Comparison of ENCODE assay signal across 8 cellular contexts in genomic region chr5:134125195-134126015, GRCh38. TPM values are rescaled to one million over a fixed set of nuclear protein-coding genes. Genes with fewer than 3 reads are reported as not detected.
DNase-seq lines count a peak whose midpoint lies in the region; ATAC-seq, FAIRE-seq and TF ChIP-seq lines count a peak whose summit lies in the region.

No MANE protein-coding gene starts in this region.

- RAD21 ChIA-PET in HCT116 (lab: Charles Lee; ENCODE audit: low non-redundant PET in 1 of 2, low total read pairs in 2 of 2, uncharacterized antibody in 2 of 2, unreplicated experiment in 2 of 2): interaction anchor here in 1 of 2 experiments (0.6 kb wide), 1 partner anchor 99 kb away, joined by 3 read pairs; no protein-coding TSS in a partner anchor

- POLR2A ChIA-PET in HCT116 (lab: Charles Lee): interaction anchor here (1.0 kb wide), 1 partner anchor 8 kb away, joined by 3 read pairs; no protein-coding TSS in a partner anchor
- POLR2A ChIA-PET in activated naive CD8-positive, alpha-beta T cell treated with anti-CD3 and anti-CD28 coated beads, Interleukin-2, amount 10 ng/mL, durations not matched to agents 7 days and 5 days (lab: Charles Lee): interaction anchor here (0.5 to 10.9 kb wide), 10 partner anchors 9 to 95 kb away, joined by 3 to 174 read pairs (median 4); partner anchors contain the start of gene TCF7

- CTCF ChIA-PET in HCT116 (lab: Charles Lee): interaction anchor here (1.0 to 1.8 kb wide), 4 partner anchors 9 to 86 kb away, joined by 3 to 8 read pairs (median 4); no protein-coding TSS in a partner anchor

- H3K36me3 Mint-ChIP-seq in activated naive CD8-positive, alpha-beta T cell treated with anti-CD3 and anti-CD28 coated beads, Interleukin-2, amount 10 ng/mL, durations not matched to agents 7 days and 5 days: peaks cover 23% of the 10 kb centered on the region

- H3K4me3 ChIP-seq in HCT116 (replicated peaks in 1 of 2; ENCODE audit: low read depth in 1 of 2, low read length in 2 of 2) (0 out of 4 replicates have a peak overlapping the region, but pooled peaks of 1 of the 2 experiments have one; percentile 1), heart right ventricle (no peak overlapping the region), stomach (no peak overlapping the region)

- WGBS in heart right ventricle, 2 donors: 20 to 36% methylated on average over 12 of the region's 12 CpGs
- WGBS in stomach, 5 donors: 19 to 33% (median 25%) methylated on average over 10 to 12 of the region's 12 CpGs

- FAIRE-seq in urothelium cell line (lab: Jason Lieb, UNC): no peak

- H3K27ac Mint-ChIP-seq in activated naive CD8-positive, alpha-beta T cell treated with anti-CD3 and anti-CD28 coated beads, Interleukin-2, amount 10 ng/mL, durations not matched to agents 7 days and 5 days: peak overlapping the region; percentile 74

- ATAC-seq in HCT116 (peak; percentile 84), heart right ventricle (peak; percentile 17 to 66 (median 50)), HG03159 (IDR thresholded peaks at IDR 0.05; ENCODE audit: unreplicated experiment) (no peak)
- ATAC-seq in activated naive CD8-positive, alpha-beta T cell treated with anti-CD3 and anti-CD28 coated beads, Interleukin-2, amount 10 ng/mL, durations not matched to agents 7 days and 5 days (ENCODE audit: low read depth): no peak

- no peaks in the 10 kb centered on the region for H3K9me3 ChIP-seq in HCT116 (ENCODE audit: control insufficient read depth in 1 of 2, insufficient read depth in 1 of 2, low read depth in 1 of 2, low read length in 2 of 2)
- H3K9me3 ChIP-seq in heart right ventricle: no peaks in the 10 kb centered on the region
- H3K9me3 ChIP-seq in stomach: no peaks in the 10 kb centered on the region

- no peaks in the 10 kb centered on the region for H3K9me3 Mint-ChIP-seq in activated naive CD8-positive, alpha-beta T cell treated with anti-CD3 and anti-CD28 coated beads, Interleukin-2, amount 10 ng/mL, durations not matched to agents 7 days and 5 days

- H3K9me2 ChIP-seq in HCT116 (ENCODE audit: insufficient read depth): no peaks in the 10 kb centered on the region

- BruUV-seq in HCT116 (replicated peaks; lab: Mats Ljungman, UMichigan): no TSS peak

- H3K27ac ChIP-seq in HCT116 (ENCODE audit: low read depth, low read length) (peak overlapping the region; percentile 41), heart right ventricle (peak overlapping the region in 9 of 10 donors; percentile 20 to 80 (median 66)), stomach (peak overlapping the region in 4 of 5 donors; percentile 18 to 72 (median 66))

- H3K9ac ChIP-seq in HCT116 (ENCODE audit: low read length): peak overlapping the region; percentile 41

- no peak for TF ChIP-seq CTCF in HCT116 (IDR thresholded peaks at IDR 0.05 in 2 of 3, conservative IDR thresholded peaks at IDR 0.05 in 1 of 3; ENCODE audit: borderline replicate concordance in 1 of 3, insufficient read depth in 1 of 3, low read depth in 2 of 3, low read length in 2 of 3)
- TF ChIP-seq CTCF in heart right ventricle (IDR thresholded peaks at IDR 0.05): no peak
- TF ChIP-seq CTCF in stomach (IDR thresholded peaks at IDR 0.05): no peak

- TF ChIP-seq POLR2A in HCT116 (IDR thresholded peaks at IDR 0.05; ENCODE audit: borderline replicate concordance, extremely low read depth, insufficient read depth, insufficient read length): no peak
- no peak for TF ChIP-seq POLR2A in stomach (IDR thresholded peaks at IDR 0.05)

- H3K27me3 ChIP-seq in HCT116 (ENCODE audit: insufficient read depth, low read length): no peaks in the 10 kb centered on the region
- no peaks in the 10 kb centered on the region for H3K27me3 ChIP-seq in heart right ventricle
- no peaks in the 10 kb centered on the region for H3K27me3 ChIP-seq in stomach

- no peak overlapping the region for H2AFZ ChIP-seq in HCT116 (ENCODE audit: low read depth, low read length, poor library complexity, severe bottlenecking)

- no peak for TF ChIP-seq RAD21 in HCT116 (IDR thresholded peaks at IDR 0.05; ENCODE audit: low read depth)

- H3K4me1 ChIP-seq in HCT116 (ENCODE audit: control insufficient read depth in 1 of 2, insufficient read depth in 2 of 2, low read length in 2 of 2): peaks cover 22 to 37% of the 10 kb centered on the region in 2 experiments
- H3K4me1 ChIP-seq in heart right ventricle: peaks cover 22 to 59% (median 46%) of the 10 kb centered on the region in 9 donors
- peaks cover 29 to 70% (median 37%) of the 10 kb centered on the region in 4 donors for H3K4me1 ChIP-seq in stomach

- peak overlapping the region; percentile 73 for H3K4me2 ChIP-seq in HCT116 (ENCODE audit: low read length)

- no peaks in the 10 kb centered on the region for H4K20me1 ChIP-seq in HCT116 (ENCODE audit: insufficient read depth)

- H3K27me3 Mint-ChIP-seq in activated naive CD8-positive, alpha-beta T cell treated with anti-CD3 and anti-CD28 coated beads, Interleukin-2, amount 10 ng/mL, durations not matched to agents 7 days and 5 days: no peaks in the 10 kb centered on the region

- 0 out of 2 replicates have a peak, but pooled peaks cover 5% of the 10 kb centered on the region for H3K79me2 ChIP-seq in HCT116 (ENCODE audit: insufficient read depth, low read length)

- peak; percentile 60 for DNase-seq in HCT116 (ENCODE audit: low read depth, low spot score)
- DNase-seq in activated naive CD8-positive, alpha-beta T cell treated with anti-CD3 and anti-CD28 coated beads, Interleukin-2, amount 10 ng/mL, durations not matched to agents 7 days and 5 days: peak; percentile 43
- peak in 1 of 2 donors; percentile 53 for DNase-seq in heart right ventricle
- DNase-seq in stomach: peak; percentile 76
- DNase-seq in urothelium cell line (ENCODE audit: low spot score): no peak
- DNase-seq in NCI-H2107 (lab: John Stamatoyannopoulos, UW): no peak
- DNase-seq in occipital lobe (lab: John Stamatoyannopoulos, UW): no peak

- TF ChIP-seq EP300 in stomach (IDR thresholded peaks at IDR 0.05): no peak

- no peaks in the 10 kb centered on the region; a peak in 1 of 4 replicates for H3K36me3 ChIP-seq in HCT116 (ENCODE audit: control insufficient read depth in 1 of 2, insufficient read depth in 2 of 2, low read length in 2 of 2)
- peaks cover 0 to 13% (median 0%) of the 10 kb centered on the region in 9 donors for H3K36me3 ChIP-seq in heart right ventricle
- H3K36me3 ChIP-seq in stomach: peaks cover 0 to 25% (median 20%) of the 10 kb centered on the region in 4 donors

- peaks cover 84% of the 10 kb centered on the region for H3K4me1 Mint-ChIP-seq in activated naive CD8-positive, alpha-beta T cell treated with anti-CD3 and anti-CD28 coated beads, Interleukin-2, amount 10 ng/mL, durations not matched to agents 7 days and 5 days

- intact Hi-C loops in HCT116 (cut with micrococcal nuclease): loop anchor here (5.0 kb wide), 1 partner anchor 88 kb away; no protein-coding TSS in a partner anchor
- intact Hi-C loops in heart right ventricle (cut with DNase I): no loop called here
- intact Hi-C loops in stomach (cut with DNase I; ENCODE audit: low total_unique reads): no loop called here

- peak overlapping the region; percentile 46 for H3K4me3 Mint-ChIP-seq in activated naive CD8-positive, alpha-beta T cell treated with anti-CD3 and anti-CD28 coated beads, Interleukin-2, amount 10 ng/mL, durations not matched to agents 7 days and 5 days

TF ChIP-seq in HCT116, 20 proteins besides CTCF, POLR2A, EP300 and RAD21 (continues in another document):
- TF ChIP-seq CEBPB (IDR thresholded peaks at IDR 0.05; ENCODE audit: low read depth): no peak; the same call in 1 of the 2 replicates
- TF ChIP-seq MAX (IDR thresholded peaks at IDR 0.05): peak; percentile 56
- no peak for TF ChIP-seq TCF7L2 (IDR thresholded peaks at IDR 0.05; ENCODE audit: borderline replicate concordance, extremely low read depth, insufficient read depth, insufficient read length)
- TF ChIP-seq JUND (IDR thresholded peaks at IDR 0.05): peak; percentile 87
- peak; percentile 83; the same call in 1 of the 2 replicates for TF ChIP-seq CBX3 (IDR thresholded peaks at IDR 0.05; ENCODE audit: low read depth)
- no peak; the same call in 1 of the 2 replicates for TF ChIP-seq SRF (IDR thresholded peaks at IDR 0.05; ENCODE audit: low read depth)
- no peak for TF ChIP-seq ZNF274 (IDR thresholded peaks at IDR 0.05; ENCODE audit: low read depth, low read length)
- no peak for TF ChIP-seq YY1 (IDR thresholded peaks at IDR 0.05; ENCODE audit: extremely low read depth, insufficient replicate concordance, low read depth, low read length)
- no peak for TF ChIP-seq ZFX (IDR thresholded peaks at IDR 0.05)
- no peak for TF ChIP-seq ELF1 (IDR thresholded peaks at IDR 0.05; ENCODE audit: borderline replicate concordance, low read depth)
- TF ChIP-seq EZH2 (IDR thresholded peaks at IDR 0.05): no peak
- no peak for TF ChIP-seq EZH2phosphoT487 (IDR thresholded peaks at IDR 0.05; ENCODE audit: borderline replicate concordance)
- no peak for TF ChIP-seq ATF3 (IDR thresholded peaks at IDR 0.05)

RNA-seq across cellular contexts. Expression of gene TCF7, which starts 10.9 kb away (rescaled TPM):
- total RNA-seq in HCT116 (2021; ENCODE audit: unreplicated experiment) (17.8 TPM), heart right ventricle (1 to 10 TPM in 9 of 10 donors, under 1 TPM in 1; 0.42 to 5.9 (median 2.0) TPM), stomach (10 to 100 TPM in 1 of 5 donors, 1 to 10 TPM in 3, not detected in 1; 4.6 to 13.3 (median 7.6) TPM), occipital lobe (not detected)
- 11.1 and 11.3 TPM in 2 replicates for polyA plus RNA-seq in HCT116 (2012)
- 100 to 1,000 TPM; 283 to 315 TPM for total RNA-seq in activated naive CD8-positive, alpha-beta T cell treated with anti-CD3 and anti-CD28 coated beads, Interleukin-2, amount 10 ng/mL, durations not matched to agents 7 days and 5 days
- polyA plus RNA-seq in heart right ventricle (1 to 10 TPM; 1.0 TPM), stomach (1 to 10 TPM; 3.7 to 8.0 (median 5.0) TPM)

RNA-seq across cellular contexts. Expression of gene SKP1, which starts 51.3 kb away (rescaled TPM):
- total RNA-seq in HCT116 (2021; ENCODE audit: unreplicated experiment) (245 TPM), heart right ventricle (100 to 1,000 TPM; 424 to 543 (median 483) TPM), stomach (100 to 1,000 TPM in 3 of 5 donors, 10 to 100 TPM in 2; 18.1 to 163 (median 126) TPM), occipital lobe (178 TPM)
- polyA plus RNA-seq in HCT116 (2012): 227 and 318 TPM in 2 replicates
- total RNA-seq in activated naive CD8-positive, alpha-beta T cell treated with anti-CD3 and anti-CD28 coated beads, Interleukin-2, amount 10 ng/mL, durations not matched to agents 7 days and 5 days: 100 to 1,000 TPM; 193 to 206 TPM
- polyA plus RNA-seq in heart right ventricle (100 to 1,000 TPM in 1 of 2 donors, 10 to 100 TPM in 1; 65.2 to 675 TPM), stomach (100 to 1,000 TPM; 233 to 590 (median 480) TPM)

Comparison
In these comparisons a context has a peak if more than half of its experiments do, and no peak if none do; other contexts are left out.
1. ATAC-seq: peak in HCT116 (single experiment) and heart right ventricle (8 of 8); none in activated naive CD8-positive, alpha-beta T cell treated with anti-CD3 and anti-CD28 coated beads, Interleukin-2, amount 10 ng/mL, durations not matched to agents 7 days and 5 days (single experiment) and HG03159 (single experiment).
2. DNase-seq: peak in HCT116 (single experiment), activated naive CD8-positive, alpha-beta T cell treated with anti-CD3 and anti-CD28 coated beads, Interleukin-2, amount 10 ng/mL, durations not matched to agents 7 days and 5 days (single experiment) and stomach (single experiment); none in urothelium cell line (single experiment), NCI-H2107 (single experiment) and occipital lobe (single experiment).
3. RNA of gene TCF7, which starts 10.9 kb away (total RNA-seq): 283 to 315 TPM in activated naive CD8-positive, alpha-beta T cell treated with anti-CD3 and anti-CD28 coated beads, Interleukin-2, amount 10 ng/mL, durations not matched to agents 7 days and 5 days; 17.8 TPM in HCT116 (single experiment), 4.6 to 13.3 TPM in stomach, 0.42 to 5.9 TPM in heart right ventricle and not detected in occipital lobe (single experiment); every median in the first group is over 10 times any median in the second.
4. Peak in every context shown above with its lines, with median percentiles within 50 percentile points of each other: H3K27ac ChIP-seq.